ENCODE assay signal across 16 cellular contexts in genomic region chr6:6026513-6027205, GRCh38. TPM values are rescaled to one million over a fixed set of nuclear protein-coding genes. Genes with fewer than 3 reads are reported as not detected.
A peak's percentile ranks its signal among the peaks of the same experiment; 100 is the strongest.
DNase-seq lines count a peak whose midpoint lies in the region; ATAC-seq and TF ChIP-seq lines count a peak whose summit lies in the region.
"Had no signal": no experiment of that assay in that cellular context is flagged by ENCODE, and none has a peak within 500 bp of the region (broad histone marks: within the 10 kb centered on the region; RNA-seq: fewer than 3 reads in every experiment).

No MANE protein-coding gene starts in this region.

- in situ Hi-C loops in gastrocnemius medialis (cut with MboI; ENCODE audit: low sequenced_read_pairs in 4 of 4): no loop called here

- TF ChIP-seq POLR2A in esophagus muscularis mucosa (IDR thresholded peaks at IDR 0.05; ENCODE audit: low read depth): no peak
- TF ChIP-seq POLR2A in gastrocnemius medialis (IDR thresholded peaks at IDR 0.05): no peak

- no peak for DNase-seq in activated naive CD8-positive, alpha-beta T cell treated with anti-CD3 and anti-CD28 coated beads, Interleukin-2, amount 50 U/mL, for 24 hours
- DNase-seq in activated naive CD8-positive, alpha-beta T cell treated with anti-CD3 and anti-CD28 coated beads for 36 hours: no peak
- peak; percentile 22 for DNase-seq in OCI-M1 (lab: John Stamatoyannopoulos, UW)
- DNase-seq in esophagus muscularis mucosa (ENCODE audit: extremely low spot score): no peak
- DNase-seq in gastrocnemius medialis: no peak
- DNase-seq in MCF 10A (ENCODE audit: unreplicated experiment): no peak
- no peak for DNase-seq in ureter (ENCODE audit: low spot score)
- no peak for DNase-seq in activated T-helper 2 cell treated with anti-CD3 and anti-CD28 coated beads, Interferon-gamma antibody, Interleukin-2, Interleukin-4, amounts not matched to agents 10 μg/mL and 5 μg/mL and 100 μg/mL, durations not matched to agents 14 hours and 24 hours and 36 hours (ENCODE audit: low spot score)
- DNase-seq: Caco-2; CD8-positive, alpha-beta T cell; DND-41; GDM1; HCEC 1CT had no signal

- TF ChIP-seq EP300 in esophagus muscularis mucosa (IDR thresholded peaks at IDR 0.05): no peak

- intact Hi-C loops in esophagus muscularis mucosa (cut with DNase I) (no loop called here), gastrocnemius medialis (cut with DNase I; ENCODE audit: low total_unique reads) (no loop called here), MCF 10A (cut with micrococcal nuclease) (no loop called here)
- intact Hi-C loops in activated T-helper 2 cell treated with anti-CD3 and anti-CD28 coated beads, Interferon-gamma antibody, Interleukin-2, Interleukin-4, amounts not matched to agents 10 μg/mL and 5 μg/mL and 100 μg/mL, durations not matched to agents 14 hours and 24 hours and 36 hours (cut with micrococcal nuclease): no loop called here

- TF ChIP-seq CTCF in esophagus muscularis mucosa (IDR thresholded peaks at IDR 0.05) (no peak), gastrocnemius medialis (IDR thresholded peaks at IDR 0.05 in 4 of 5, conservative IDR thresholded peaks at IDR 0.05 in 1 of 5) (no peak), MCF 10A (IDR thresholded peaks at IDR 0.05; ENCODE audit: unreplicated experiment) (no peak)

- no peak for ATAC-seq in activated naive CD8-positive, alpha-beta T cell treated with anti-CD3 and anti-CD28 coated beads, Interleukin-2, amount 50 U/mL, for 24 hours
- ATAC-seq in gastrocnemius medialis: no peak
- ATAC-seq: CD8-positive, alpha-beta T cell had no signal

- CTCF ChIA-PET in MCF 10A (lab: Yijun Ruan, JAX): interaction anchor here (0.7 to 1.7 kb wide), 2 partner anchors 31 to 618 kb away, joined by 3 to 4 read pairs; no protein-coding TSS in a partner anchor

- no peaks in the 10 kb centered on the region for H3K4me1 Mint-ChIP-seq in activated naive CD8-positive, alpha-beta T cell treated with anti-CD3 and anti-CD28 coated beads, Interleukin-2, amount 50 U/mL, for 24 hours
- H3K4me1 Mint-ChIP-seq in activated naive CD8-positive, alpha-beta T cell treated with anti-CD3 and anti-CD28 coated beads for 36 hours: no peaks in the 10 kb centered on the region
- no peaks in the 10 kb centered on the region for H3K4me1 Mint-ChIP-seq in MCF 10A (ENCODE audit: insufficient read depth, unreplicated experiment)
- no peaks in the 10 kb centered on the region for H3K4me1 Mint-ChIP-seq in activated T-helper 2 cell treated with anti-CD3 and anti-CD28 coated beads, Interferon-gamma antibody, Interleukin-2, Interleukin-4, amounts not matched to agents 10 μg/mL and 5 μg/mL and 100 μg/mL, durations not matched to agents 14 hours and 24 hours and 36 hours (ENCODE audit: low read depth)
- H3K4me1 Mint-ChIP-seq: CD14-positive monocyte had no signal

- no peaks in the 10 kb centered on the region for H3K9me3 Mint-ChIP-seq in activated naive CD8-positive, alpha-beta T cell treated with anti-CD3 and anti-CD28 coated beads, Interleukin-2, amount 50 U/mL, for 24 hours
- no peaks in the 10 kb centered on the region for H3K9me3 Mint-ChIP-seq in activated naive CD8-positive, alpha-beta T cell treated with anti-CD3 and anti-CD28 coated beads for 36 hours
- no peaks in the 10 kb centered on the region for H3K9me3 Mint-ChIP-seq in MCF 10A (ENCODE audit: unreplicated experiment)
- no peaks in the 10 kb centered on the region for H3K9me3 Mint-ChIP-seq in activated T-helper 2 cell treated with anti-CD3 and anti-CD28 coated beads, Interferon-gamma antibody, Interleukin-2, Interleukin-4, amounts not matched to agents 10 μg/mL and 5 μg/mL and 100 μg/mL, durations not matched to agents 14 hours and 24 hours and 36 hours
- H3K9me3 Mint-ChIP-seq: CD8-positive, alpha-beta T cell had no signal

- H3K4me3 Mint-ChIP-seq in activated naive CD8-positive, alpha-beta T cell treated with anti-CD3 and anti-CD28 coated beads, Interleukin-2, amount 50 U/mL, for 24 hours: no peak overlapping the region
- H3K4me3 Mint-ChIP-seq in activated naive CD8-positive, alpha-beta T cell treated with anti-CD3 and anti-CD28 coated beads for 36 hours: no peak overlapping the region
- H3K4me3 Mint-ChIP-seq in MCF 10A (ENCODE audit: unreplicated experiment): no peak overlapping the region
- H3K4me3 Mint-ChIP-seq in activated T-helper 2 cell treated with anti-CD3 and anti-CD28 coated beads, Interferon-gamma antibody, Interleukin-2, Interleukin-4, amounts not matched to agents 10 μg/mL and 5 μg/mL and 100 μg/mL, durations not matched to agents 14 hours and 24 hours and 36 hours (ENCODE audit: low read depth): no peak overlapping the region
- H3K4me3 Mint-ChIP-seq: CD14-positive monocyte; CD8-positive, alpha-beta T cell had no signal

- POLR2A ChIA-PET in MCF 10A (lab: Yijun Ruan, JAX): no interaction called here

- peak overlapping the region; percentile 44 for H3K27ac Mint-ChIP-seq in activated naive CD8-positive, alpha-beta T cell treated with anti-CD3 and anti-CD28 coated beads, Interleukin-2, amount 50 U/mL, for 24 hours
- no peak overlapping the region for H3K27ac Mint-ChIP-seq in activated naive CD8-positive, alpha-beta T cell treated with anti-CD3 and anti-CD28 coated beads for 36 hours
- H3K27ac Mint-ChIP-seq in MCF 10A (ENCODE audit: low read depth, unreplicated experiment): no peak overlapping the region
- no peak overlapping the region for H3K27ac Mint-ChIP-seq in activated T-helper 2 cell treated with anti-CD3 and anti-CD28 coated beads, Interferon-gamma antibody, Interleukin-2, Interleukin-4, amounts not matched to agents 10 μg/mL and 5 μg/mL and 100 μg/mL, durations not matched to agents 14 hours and 24 hours and 36 hours
- H3K27ac Mint-ChIP-seq: CD14-positive monocyte; CD8-positive, alpha-beta T cell had no signal

- no peaks in the 10 kb centered on the region for H3K9me3 ChIP-seq in esophagus muscularis mucosa
- no peaks in the 10 kb centered on the region for H3K9me3 ChIP-seq in gastrocnemius medialis
- H3K9me3 ChIP-seq: Caco-2 had no signal

- peaks cover 0 to 9% (median 0%) of the 10 kb centered on the region in 4 donors for H3K27me3 ChIP-seq in esophagus muscularis mucosa
- H3K27me3 ChIP-seq in gastrocnemius medialis: no peaks in the 10 kb centered on the region

- no peaks in the 10 kb centered on the region for H3K36me3 ChIP-seq in esophagus muscularis mucosa
- no peaks in the 10 kb centered on the region for H3K36me3 ChIP-seq in gastrocnemius medialis

- H3K4me1 ChIP-seq in esophagus muscularis mucosa (no peaks in the 10 kb centered on the region), gastrocnemius medialis (no peaks in the 10 kb centered on the region)
- H3K4me1 ChIP-seq: Caco-2 had no signal

- H3K4me3 ChIP-seq in esophagus muscularis mucosa (no peak overlapping the region), gastrocnemius medialis (no peak overlapping the region)

- H3K27ac ChIP-seq in esophagus muscularis mucosa (replicated peaks in 1 of 4): peak overlapping the region in 3 of 4 donors; percentile 17 to 24 (median 19)
- peak overlapping the region; percentile 1 to 66 (median 46) for H3K27ac ChIP-seq in gastrocnemius medialis
- H3K27ac ChIP-seq: 22Rv1, HL-60 had no signal

- H3K36me3 Mint-ChIP-seq in activated naive CD8-positive, alpha-beta T cell treated with anti-CD3 and anti-CD28 coated beads, Interleukin-2, amount 50 U/mL, for 24 hours (ENCODE audit: low read depth): no peaks in the 10 kb centered on the region
- H3K36me3 Mint-ChIP-seq in activated naive CD8-positive, alpha-beta T cell treated with anti-CD3 and anti-CD28 coated beads for 36 hours: no peaks in the 10 kb centered on the region
- no peaks in the 10 kb centered on the region for H3K36me3 Mint-ChIP-seq in MCF 10A (ENCODE audit: insufficient read depth, unreplicated experiment)
- H3K36me3 Mint-ChIP-seq in activated T-helper 2 cell treated with anti-CD3 and anti-CD28 coated beads, Interferon-gamma antibody, Interleukin-2, Interleukin-4, amounts not matched to agents 10 μg/mL and 5 μg/mL and 100 μg/mL, durations not matched to agents 14 hours and 24 hours and 36 hours (ENCODE audit: low read depth): no peaks in the 10 kb centered on the region
- H3K36me3 Mint-ChIP-seq: CD14-positive monocyte; CD8-positive, alpha-beta T cell had no signal

- no TSS peak for BruUV-seq in MCF 10A (replicated peaks; lab: Mats Ljungman, UMichigan)

- H3K27me3 Mint-ChIP-seq in activated naive CD8-positive, alpha-beta T cell treated with anti-CD3 and anti-CD28 coated beads, Interleukin-2, amount 50 U/mL, for 24 hours: peaks cover 34% of the 10 kb centered on the region
- peaks cover 34% of the 10 kb centered on the region for H3K27me3 Mint-ChIP-seq in activated naive CD8-positive, alpha-beta T cell treated with anti-CD3 and anti-CD28 coated beads for 36 hours
- peaks cover 47% of the 10 kb centered on the region for H3K27me3 Mint-ChIP-seq in MCF 10A (ENCODE audit: insufficient read depth, unreplicated experiment)
- H3K27me3 Mint-ChIP-seq in activated T-helper 2 cell treated with anti-CD3 and anti-CD28 coated beads, Interferon-gamma antibody, Interleukin-2, Interleukin-4, amounts not matched to agents 10 μg/mL and 5 μg/mL and 100 μg/mL, durations not matched to agents 14 hours and 24 hours and 36 hours (ENCODE audit: low read depth): peaks cover 10% of the 10 kb centered on the region

- 63% methylated on average over 2 of the region's 2 CpGs for WGBS in esophagus muscularis mucosa

RNA-seq across cellular contexts. Expression of gene NRN1, which starts 19.9 kb away (rescaled TPM):
- total RNA-seq in activated naive CD8-positive, alpha-beta T cell treated with anti-CD3 and anti-CD28 coated beads for 36 hours: 10 to 100 TPM; 10.2 to 10.6 TPM
- total RNA-seq in esophagus muscularis mucosa: 10 to 100 TPM; 12.9 to 24.2 (median 19.7) TPM
- 1 to 10 TPM; 6.4 to 9.9 (median 6.8) TPM for total RNA-seq in gastrocnemius medialis
- total RNA-seq in MCF 10A (2022): not detected in 2 replicates
- 7.3 TPM for total RNA-seq in ureter
- 0.71 and 0.75 TPM in 2 replicates for total RNA-seq in activated T-helper 2 cell treated with anti-CD3 and anti-CD28 coated beads, Interferon-gamma antibody, Interleukin-2, Interleukin-4, amounts not matched to agents 10 μg/mL and 5 μg/mL and 100 μg/mL, durations not matched to agents 14 hours and 24 hours and 36 hours
- total RNA-seq: Caco-2 had no signal
